In genomic region chr20:34676642-34677373, GRCh38 we compare ENCODE assay signal across 1 cellular context.
TF ChIP-seq lines count a peak whose summit lies in the region.

Gene PIGU (minus strand): TSS chr20:34677092. CDS start chr20:34677085, 7 bp downstream.

TF ChIP-seq in HepG2, 621 proteins besides CTCF, POLR2A, EP300 and RAD21 (continued from another document and continues in another):
- TF ChIP-seq UBTF (CRISPR knock-in tag; IDR thresholded peaks at IDR 0.05) (peak; percentile 85), BCL6 (CRISPR knock-in tag; IDR thresholded peaks at IDR 0.05) (peak; percentile 83), HNRNPK (IDR thresholded peaks at IDR 0.05; ENCODE audit: low read depth, low read length, poor library complexity, severe bottlenecking) (peak; percentile 76), ZNF407 (CRISPR knock-in tag; IDR thresholded peaks at IDR 0.05; ENCODE audit: not compliant biosample characterization) (peak; percentile 66), NCOA2 (CRISPR knock-in tag; IDR thresholded peaks at IDR 0.05) (no peak; the same call in 1 of the 2 replicates), THAP8 (CRISPR knock-in tag; IDR thresholded peaks at IDR 0.05; ENCODE audit: borderline replicate concordance) (peak; percentile 93; the same call in 1 of the 2 replicates), HOXA9 (CRISPR knock-in tag; IDR thresholded peaks at IDR 0.05; ENCODE audit: borderline replicate concordance) (peak; percentile 30; the same call in 1 of the 2 replicates), ZNF773 (CRISPR knock-in tag; IDR thresholded peaks at IDR 0.05; ENCODE audit: borderline replicate concordance) (peak; percentile 76; the same call in 1 of the 2 replicates), ZSCAN12 (CRISPR knock-in tag; IDR thresholded peaks at IDR 0.05) (no peak), ZNF329 (CRISPR knock-in tag; IDR thresholded peaks at IDR 0.05; ENCODE audit: low read depth) (peak; percentile 77; the same call in 1 of the 2 replicates), ZNF350 (CRISPR knock-in tag; IDR thresholded peaks at IDR 0.05; ENCODE audit: borderline replicate concordance, low read depth) (peak; percentile 93), ZNF678 (CRISPR knock-in tag; IDR thresholded peaks at IDR 0.05) (no peak), TAF15 (IDR thresholded peaks at IDR 0.05; ENCODE audit: low read depth, low read length, poor library complexity, severe bottlenecking) (no peak), ZNF274 (CRISPR knock-in tag; IDR thresholded peaks at IDR 0.05) (peak; percentile 88), GLI4 (CRISPR knock-in tag; IDR thresholded peaks at IDR 0.05; ENCODE audit: borderline replicate concordance) (no peak), THRA (CRISPR knock-in tag; IDR thresholded peaks at IDR 0.05; ENCODE audit: borderline replicate concordance) (peak; percentile 93), IRF1 (CRISPR knock-in tag; IDR thresholded peaks at IDR 0.05; ENCODE audit: low read depth) (no peak; the same call in 1 of the 2 replicates), NFKBIZ (CRISPR knock-in tag; IDR thresholded peaks at IDR 0.05) (peak; percentile 72), SSRP1 (CRISPR knock-in tag; IDR thresholded peaks at IDR 0.05) (0 out of 2 replicates have a peak, but pooled peaks have one; percentile 25), NR0B2 (CRISPR knock-in tag; IDR thresholded peaks at IDR 0.05) (no peak; the same call in 1 of the 2 replicates), MIER3 (CRISPR knock-in tag; IDR thresholded peaks at IDR 0.05; ENCODE audit: borderline replicate concordance) (peak; percentile 96), TAF1 (CRISPR knock-in tag; IDR thresholded peaks at IDR 0.05) (peak; percentile 94), ZNF644 (CRISPR knock-in tag; IDR thresholded peaks at IDR 0.05; ENCODE audit: low read depth) (no peak), CREM (IDR thresholded peaks at IDR 0.05) (peak; percentile 97), CREM (CRISPR knock-in tag; IDR thresholded peaks at IDR 0.05) (peak; percentile 87), KDM5A (IDR thresholded peaks at IDR 0.05; ENCODE audit: borderline replicate concordance, low read length) (peak; percentile 88), HINFP (CRISPR knock-in tag; IDR thresholded peaks at IDR 0.05; ENCODE audit: low read depth) (peak; percentile 22; the same call in 1 of the 2 replicates), ZBTB21 (CRISPR knock-in tag; IDR thresholded peaks at IDR 0.05) (no peak), TCF7L2 (IDR thresholded peaks at IDR 0.05; ENCODE audit: low read depth, low read length) (no peak), MTA3 (CRISPR knock-in tag; IDR thresholded peaks at IDR 0.05) (no peak), KLF13 (CRISPR knock-in tag; IDR thresholded peaks at IDR 0.05) (no peak), CEBPG (CRISPR knock-in tag; IDR thresholded peaks at IDR 0.05) (no peak; the same call in 1 of the 2 replicates), ZBTB2 (CRISPR knock-in tag; IDR thresholded peaks at IDR 0.05; ENCODE audit: low read depth) (peak; percentile 87), SAP130 (CRISPR knock-in tag; IDR thresholded peaks at IDR 0.05; ENCODE audit: low read depth) (peak; percentile 98), BCLAF1 (IDR thresholded peaks at IDR 0.05) (no peak), ZNF276 (CRISPR knock-in tag; IDR thresholded peaks at IDR 0.05; ENCODE audit: low read depth) (0 out of 2 replicates have a peak, but pooled peaks have one; percentile 14), SUZ12 (IDR thresholded peaks at IDR 0.05; ENCODE audit: low read depth, low read length) (peak; percentile 88)
